Comparison of ENCODE assay signal across 8 cellular contexts in the genomic region with DNA sequence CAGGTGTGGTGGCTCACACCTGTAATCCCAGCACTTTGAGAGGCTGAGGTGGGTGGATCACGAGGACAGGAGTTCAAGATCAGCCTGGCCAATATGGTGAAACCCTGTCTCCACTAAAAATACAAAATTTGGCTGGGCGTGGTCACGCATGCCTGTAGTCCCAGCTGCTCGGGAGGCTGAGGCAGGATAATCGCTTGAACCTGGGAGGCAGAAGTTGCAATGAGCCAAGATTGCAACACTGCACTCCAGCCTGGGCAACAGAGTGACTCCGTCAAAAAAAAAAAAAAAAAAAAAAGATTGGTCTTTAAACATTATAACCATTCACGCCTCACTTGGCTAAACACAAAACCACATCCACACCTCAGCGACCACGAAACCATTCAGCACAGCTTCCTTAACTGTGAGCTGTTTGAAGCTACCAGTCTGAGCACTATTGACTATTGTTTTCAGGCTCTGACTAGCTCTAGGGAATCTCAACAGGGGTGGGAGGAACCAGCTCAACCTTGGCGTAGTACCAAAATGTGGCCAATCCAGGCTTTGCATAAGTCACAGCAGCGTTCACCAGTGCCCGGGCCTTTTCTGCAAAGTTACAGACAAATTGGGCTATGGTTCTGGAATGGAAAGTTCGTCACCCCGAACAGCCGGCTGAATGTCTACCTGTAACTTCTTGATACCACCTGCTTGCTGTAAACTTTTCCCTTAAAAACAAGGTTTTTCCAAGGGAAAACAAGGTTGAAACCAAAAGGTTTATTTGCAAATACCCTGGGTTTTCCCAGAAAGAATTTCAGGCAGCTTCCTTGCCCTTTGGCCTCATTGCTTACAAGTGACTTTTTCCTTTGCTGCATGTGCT.
DNase-seq lines count a peak whose midpoint lies in the region; ATAC-seq, FAIRE-seq and TF ChIP-seq lines count a peak whose summit lies in the region.

No MANE protein-coding gene starts in this region.

- WGBS in esophagus squamous epithelium, 2 donors, result 19 to 34% methylated on average over 15 of the region's 15 CpGs

- POLR2A ChIA-PET in PC-9 (lab: Charles Lee; ENCODE audit: unreplicated experiment), result interaction anchor here (0.6 to 0.9 kb wide), 7 partner anchors 8 to 1837 kb away, joined by 3 to 17 read pairs (median 8); a partner anchor contains a TSS

- no TSS peak for BruUV-seq in PC-9 (replicated peaks; lab: Mats Ljungman, UMichigan)

- ATAC-seq in GM21515 (IDR thresholded peaks at IDR 0.05; ENCODE audit: unreplicated experiment) (peak; percentile 91), HG03565 (IDR thresholded peaks at IDR 0.05; ENCODE audit: unreplicated experiment) (peak; percentile 97)

- no peak for TF ChIP-seq POLR2A in GM12891 (IDR thresholded peaks at IDR 0.05; ENCODE audit: low read depth, low read length)
- no peak for TF ChIP-seq POLR2A in esophagus squamous epithelium (IDR thresholded peaks at IDR 0.05)

- H3K9me3 ChIP-seq in PC-9 (ENCODE audit: insufficient read depth, low read depth) (no peaks in the 10 kb centered on the region), esophagus squamous epithelium (no peaks in the 10 kb centered on the region)

- intact Hi-C loops in PC-9 (cut with micrococcal nuclease; ENCODE audit: unreplicated experiment) (loop anchor here (1.0 kb wide), 3 partner anchors 60 to 95 kb away; a partner anchor contains a TSS), esophagus squamous epithelium (cut with DNase I) (no loop called here)

- DNase-seq in GM12891 (ENCODE audit: insufficient read length, low spot score) (peak; percentile 21), PC-9 (peak; percentile 86 to 99), esophagus squamous epithelium (lab: John Stamatoyannopoulos, UW) (peak; percentile 4), occipital lobe (lab: John Stamatoyannopoulos, UW) (peak; percentile 38), retina (no peak)
- DNase-seq in stimulated activated CD4-positive, alpha-beta T cell treated with anti-CD3 and anti-CD28 coated beads, Interleukin-4, amount 100 ng/mL, for 1 hour, result no peak

- CTCF ChIA-PET in PC-9 (lab: Charles Lee), result interaction anchor here (0.6 kb wide), 2 partner anchors 22 to 137 kb away, joined by 5 to 15 read pairs; a partner anchor contains a TSS

- H3K4me2 ChIP-seq in PC-9, result peak overlapping the region; percentile 83

- no peaks in the 10 kb centered on the region for H3K9me2 ChIP-seq in PC-9 (ENCODE audit: insufficient read depth)

- H3K36me3 ChIP-seq in PC-9 (ENCODE audit: low read depth), result no peaks in the 10 kb centered on the region
- no peaks in the 10 kb centered on the region for H3K36me3 ChIP-seq in esophagus squamous epithelium

- H3K79me2 ChIP-seq in PC-9 (ENCODE audit: low read depth), result no peaks in the 10 kb centered on the region

- H3K4me1 ChIP-seq in PC-9 (replicated peaks; ENCODE audit: insufficient read depth) (peaks cover 48% of the 10 kb centered on the region), esophagus squamous epithelium (peaks cover 4 to 27% (median 17%) of the 10 kb centered on the region in 3 donors)

- TF ChIP-seq CTCF in PC-9 (conservative IDR thresholded peaks at IDR 0.05) (no peak), esophagus squamous epithelium (IDR thresholded peaks at IDR 0.05) (no peak)

- no peaks in the 10 kb centered on the region for H3K27me3 ChIP-seq in PC-9 (ENCODE audit: insufficient read depth, low read depth)
- no peaks in the 10 kb centered on the region for H3K27me3 ChIP-seq in esophagus squamous epithelium

- H3F3A ChIP-seq in PC-9 (ENCODE audit: insufficient read depth, low read depth), result peaks cover 27% of the 10 kb centered on the region

- no peak overlapping the region for H2AFZ ChIP-seq in PC-9

- H3K4me3 ChIP-seq in PC-9, result peak overlapping the region; percentile 45; the same call in 1 of the 2 replicates
- no peak overlapping the region for H3K4me3 ChIP-seq in esophagus squamous epithelium

- H4K20me1 ChIP-seq in PC-9 (ENCODE audit: insufficient read depth), result no peaks in the 10 kb centered on the region

- FAIRE-seq in GM12891 (lab: Jason Lieb, UNC), result peak; percentile 88

- H3K27ac ChIP-seq in PC-9 (peak overlapping the region; percentile 89), esophagus squamous epithelium (peak overlapping the region; percentile 21 to 57 (median 41))

TF ChIP-seq in GM12891, 5 proteins besides CTCF, POLR2A, EP300 and RAD21:
- TF ChIP-seq TAF1 (IDR thresholded peaks at IDR 0.05; ENCODE audit: low read depth, low read length) (no peak), POU2F2 (IDR thresholded peaks at IDR 0.05; ENCODE audit: low read depth, low read length) (peak; percentile 58; the same call in 1 of the 2 replicates), SPI1 (IDR thresholded peaks at IDR 0.05; ENCODE audit: low read depth, low read length) (no peak), POLR2AphosphoS5 (IDR thresholded peaks at IDR 0.05; ENCODE audit: low read depth, low read length) (no peak), PAX5 (IDR thresholded peaks at IDR 0.05; ENCODE audit: insufficient read depth, low read length, severe bottlenecking) (peak; percentile 49)

Comparison
In these comparisons a context has a peak if more than half of its experiments do, and no peak if none do; other contexts are left out.
1. DNase-seq: peak in GM12891 (single experiment), PC-9 (2 of 2), esophagus squamous epithelium (single experiment) and occipital lobe (single experiment); none in retina (single experiment) and stimulated activated CD4-positive, alpha-beta T cell treated with anti-CD3 and anti-CD28 coated beads, Interleukin-4, amount 100 ng/mL, for 1 hour (single experiment).